ENCODE assay signal across 19 cellular contexts in the genomic region with DNA sequence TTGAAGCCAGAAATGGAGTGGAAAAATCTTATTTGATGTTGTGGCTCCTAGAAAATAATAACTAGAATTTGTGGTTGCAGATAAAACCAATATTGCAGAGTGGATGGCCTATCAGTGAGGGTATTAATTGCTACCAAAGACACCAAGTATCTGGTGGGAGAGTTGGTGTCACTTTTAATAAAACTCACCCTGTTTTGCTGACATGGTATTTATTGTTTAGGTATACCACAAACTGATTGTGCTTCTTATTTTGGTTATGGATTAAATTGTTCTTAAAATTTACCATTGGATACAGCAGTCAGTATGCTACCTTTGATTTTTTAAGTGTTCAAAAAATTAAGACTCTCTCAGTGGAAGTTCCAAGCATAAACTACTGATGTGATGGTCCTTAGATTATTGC.
A peak's percentile ranks its signal among the peaks of the same experiment; 100 is the strongest.
DNase-seq lines count a peak whose midpoint lies in the region; ATAC-seq, FAIRE-seq and TF ChIP-seq lines count a peak whose summit lies in the region.
"Had no signal": no experiment of that assay in that cellular context is flagged by ENCODE, and none has a peak within 500 bp of the region (broad histone marks: within the 10 kb centered on the region; RNA-seq: fewer than 3 reads in every experiment).

No MANE protein-coding gene starts in this region.

- ATAC-seq in heart right ventricle: no peak
- ATAC-seq: CD8-positive, alpha-beta T cell had no signal

- FAIRE-seq in HTR-8/SVneo (lab: Jason Lieb, UNC): peak; percentile 46
- FAIRE-seq: G401.6, H1 had no signal

- H3K9me3 Mint-ChIP-seq in osteocyte (ENCODE audit: unreplicated experiment): no peaks in the 10 kb centered on the region
- H3K9me3 Mint-ChIP-seq: CD8-positive, alpha-beta T cell had no signal

- no peaks in the 10 kb centered on the region for H3K36me3 ChIP-seq in heart right ventricle
- no peaks in the 10 kb centered on the region for H3K36me3 ChIP-seq in effector memory CD4-positive, alpha-beta T cell (ENCODE audit: control insufficient read depth, insufficient read depth, low read length)
- H3K36me3 ChIP-seq: BLaER1 had no signal

- no peak overlapping the region for H3K4me3 ChIP-seq in heart right ventricle
- H3K4me3 ChIP-seq in effector memory CD4-positive, alpha-beta T cell (ENCODE audit: insufficient read depth, low read depth, low read length, poor library complexity, severe bottlenecking): no peak overlapping the region
- H3K4me3 ChIP-seq: BLaER1, GM23248 had no signal

- H3K4me1 Mint-ChIP-seq in osteocyte (ENCODE audit: unreplicated experiment): peaks cover 33% of the 10 kb centered on the region
- H3K4me1 Mint-ChIP-seq: B cell; CD4-positive, CD25-positive, alpha-beta regulatory T cell had no signal

- H3K4me1 ChIP-seq in heart right ventricle: peaks cover 0 to 61% (median 37%) of the 10 kb centered on the region in 9 donors
- no peaks in the 10 kb centered on the region for H3K4me1 ChIP-seq in effector memory CD4-positive, alpha-beta T cell (ENCODE audit: control insufficient read depth, insufficient read depth, low read length, poor library complexity, severe bottlenecking)
- H3K4me1 ChIP-seq: BLaER1 had no signal

- H3K36me3 Mint-ChIP-seq in osteocyte (ENCODE audit: unreplicated experiment): no peaks in the 10 kb centered on the region
- H3K36me3 Mint-ChIP-seq: CD4-positive, CD25-positive, alpha-beta regulatory T cell; CD8-positive, alpha-beta T cell had no signal

- H3K27me3 Mint-ChIP-seq in osteocyte (ENCODE audit: unreplicated experiment): no peaks in the 10 kb centered on the region
- H3K27me3 Mint-ChIP-seq: B cell; CD4-positive, CD25-positive, alpha-beta regulatory T cell had no signal

- H3K27ac Mint-ChIP-seq in osteocyte (ENCODE audit: unreplicated experiment): peak overlapping the region; percentile 37
- H3K27ac Mint-ChIP-seq: B cell; CD4-positive, CD25-positive, alpha-beta regulatory T cell; CD8-positive, alpha-beta T cell had no signal

- no peak for DNase-seq in HTR-8/SVneo (ENCODE audit: insufficient read length, low spot score)
- no peak for DNase-seq in osteocyte (ENCODE audit: extremely low spot score, unreplicated experiment)
- no peak for DNase-seq in heart right ventricle
- DNase-seq in mucosa of gallbladder (ENCODE audit: low spot score): no peak
- DNase-seq in effector memory CD4-positive, alpha-beta T cell: no peak
- DNase-seq: Caco-2; CD4-positive, CD25-positive, alpha-beta regulatory T cell; CD8-positive, alpha-beta T cell; DMS153; DND-41; GM23248; H7; HCEC 1CT had no signal

- H3K27me3 ChIP-seq in heart right ventricle: no peaks in the 10 kb centered on the region
- H3K27me3 ChIP-seq in effector memory CD4-positive, alpha-beta T cell (replicated peaks; ENCODE audit: control insufficient read depth, insufficient read depth, low read length, poor library complexity, severe bottlenecking): no peaks in the 10 kb centered on the region
- H3K27me3 ChIP-seq: BLaER1 had no signal

- H3K27ac ChIP-seq in VCaP: peak overlapping the region; percentile 30
- no peak overlapping the region for H3K27ac ChIP-seq in heart right ventricle
- H3K27ac ChIP-seq in effector memory CD4-positive, alpha-beta T cell (ENCODE audit: insufficient read depth, low read length, poor library complexity, severe bottlenecking): no peak overlapping the region
- H3K27ac ChIP-seq: BLaER1, C4-2B, GM23248 had no signal

- no peaks in the 10 kb centered on the region for H3K9me3 ChIP-seq in heart right ventricle
- H3K9me3 ChIP-seq in effector memory CD4-positive, alpha-beta T cell (ENCODE audit: control insufficient read depth, low read length): no peaks in the 10 kb centered on the region
- H3K9me3 ChIP-seq: Caco-2 had no signal

- TF ChIP-seq CTCF in VCaP (conservative IDR thresholded peaks at IDR 0.05) (no peak), osteocyte (IDR thresholded peaks at IDR 0.05) (no peak), heart right ventricle (IDR thresholded peaks at IDR 0.05) (no peak)

- no peak overlapping the region for H3K4me3 Mint-ChIP-seq in osteocyte (ENCODE audit: unreplicated experiment)
- H3K4me3 Mint-ChIP-seq: B cell; CD4-positive, CD25-positive, alpha-beta regulatory T cell; CD8-positive, alpha-beta T cell had no signal

- intact Hi-C loops in heart right ventricle (cut with DNase I): loop anchor here in 2 of 10 donors (10.0 kb wide), 2 partner anchors 54 to 104 kb away; a partner anchor contains a TSS
